ENCODE assay signal across 8 cellular contexts in the genomic region with DNA sequence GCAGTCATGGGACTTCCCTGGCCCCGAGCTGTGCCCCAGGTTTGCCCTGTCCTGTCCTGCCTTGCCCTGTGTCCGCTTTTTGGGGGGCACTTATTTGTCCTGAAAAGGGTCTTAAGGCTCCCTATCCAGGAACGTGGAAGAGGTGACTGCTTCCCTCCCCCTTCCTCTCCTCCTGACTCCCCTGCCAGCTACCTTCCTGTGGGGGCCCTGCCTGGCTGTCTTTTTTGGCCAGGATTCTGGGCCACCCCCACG. TPM values are rescaled to one million over a fixed set of nuclear protein-coding genes. Genes with fewer than 3 reads are reported as not detected.
DNase-seq lines count a peak whose midpoint lies in the region; ATAC-seq and TF ChIP-seq lines count a peak whose summit lies in the region.

No MANE protein-coding gene starts in this region.

- peak overlapping the region; percentile 88 for H2AK5ac ChIP-seq in IMR-90 (ENCODE audit: low read depth, low read length)
- no peak overlapping the region for H2AK5ac ChIP-seq in mesendoderm (ENCODE audit: low read length)

- peak overlapping the region; percentile 93 for H4K91ac ChIP-seq in IMR-90 (ENCODE audit: insufficient read depth, low read depth, low read length)

- no peak for ATAC-seq in IMR-90 (ENCODE audit: low read depth)

- BruUV-seq in IMR-90 (replicated peaks; lab: Mats Ljungman, UMichigan): no TSS peak

- H3K36me3 ChIP-seq in IMR-90 (ENCODE audit: control insufficient read depth, insufficient read depth, low read length) (no peaks in the 10 kb centered on the region), brain microvascular endothelial cell (replicated peaks) (no peaks in the 10 kb centered on the region), mesendoderm (ENCODE audit: control insufficient read depth, insufficient read depth, low read length) (no peaks in the 10 kb centered on the region)

- no peaks in the 10 kb centered on the region; the same call in 1 of the 2 replicates for H4K20me1 ChIP-seq in IMR-90 (ENCODE audit: insufficient read depth, low read length)

- POLR2A ChIA-PET in IMR-90 (lab: Charles Lee; ENCODE audit: unreplicated experiment): interaction anchor here (0.5 to 1.4 kb wide), 6 partner anchors 10 to 182 kb away, joined by 3 to 4 read pairs (median 3); no protein-coding TSS in a partner anchor

- peak overlapping the region; percentile 96 for H2BK120ac ChIP-seq in IMR-90 (ENCODE audit: low read depth, low read length)
- H2BK120ac ChIP-seq in mesendoderm (ENCODE audit: low read depth, low read length): no peak overlapping the region

- in situ Hi-C loops in IMR-90 (cut with MboI; ENCODE audit: low sequenced_read_pairs) (no loop called here), brain microvascular endothelial cell (cut with HindIII; ENCODE audit: low pct_ligation_motif_present, low sequenced_read_pairs) (loop anchor here (25.0 kb wide), 1 partner anchor 166 kb away; no protein-coding TSS in a partner anchor)

- H3K14ac ChIP-seq in IMR-90 (replicated peaks; ENCODE audit: low read depth, low read length): peak overlapping the region; percentile 80

- H3K56ac ChIP-seq in IMR-90 (ENCODE audit: extremely low read depth, insufficient read depth, low read length) (peak overlapping the region; percentile 42), mesendoderm (ENCODE audit: low read length) (peak overlapping the region; percentile 71)

- peak overlapping the region; percentile 33; the same call in 1 of the 2 replicates for H3K4me2 ChIP-seq in IMR-90 (ENCODE audit: low read depth, low read length)
- peak overlapping the region; percentile 15 for H3K4me2 ChIP-seq in mesendoderm (ENCODE audit: low read length)

- H2BK5ac ChIP-seq in IMR-90 (ENCODE audit: low read depth, low read length, poor library complexity, severe bottlenecking) (peak overlapping the region; percentile 94), mesendoderm (ENCODE audit: low read length) (no peak overlapping the region)

- WGBS in IMR-90 (ENCODE audit: extremely low coverage in 2 of 2, insufficient read length in 1 of 2), 2 experiments: 0% methylated on average over 1 of the region's 4 CpGs; no CpG with 5 or more reads in 1 of the 2 experiments
- no CpG with 5 or more reads among the region's 4 CpGs for WGBS in mesendoderm (ENCODE audit: extremely low coverage, insufficient coverage, low lambda C conversion rate)

- H3K9ac ChIP-seq in IMR-90 (ENCODE audit: low read depth, low read length) (peak overlapping the region; percentile 22), mesendoderm (ENCODE audit: low read length) (peak overlapping the region; percentile 65)

- H3K4ac ChIP-seq in IMR-90 (ENCODE audit: low read depth, low read length) (peak overlapping the region; percentile 96), mesendoderm (ENCODE audit: low read depth, low read length) (peak overlapping the region; percentile 49)

- intact Hi-C loops in IMR-90 (cut with micrococcal nuclease): no loop called here

- H3K23ac ChIP-seq in IMR-90 (ENCODE audit: low read depth, low read length) (peak overlapping the region; percentile 90), mesendoderm (ENCODE audit: low read length) (no peak overlapping the region)

- H3K79me1 ChIP-seq in IMR-90 (ENCODE audit: low read depth in 1 of 2, low read length in 2 of 2) (peaks cover 0 to 14% of the 10 kb centered on the region in 2 experiments; a peak in 2 of 4 replicates), mesendoderm (ENCODE audit: low read length) (no peaks in the 10 kb centered on the region)

- TF ChIP-seq CTCF in 22Rv1 (IDR thresholded peaks at IDR 0.05): no peak
- no peak for TF ChIP-seq CTCF in IMR-90 (conservative IDR thresholded peaks at IDR 0.05; ENCODE audit: low read depth, low read length)
- no peak for TF ChIP-seq CTCF in brain microvascular endothelial cell (IDR thresholded peaks at IDR 0.05; ENCODE audit: low read depth, low read length, missing control alignments)

- H2BK15ac ChIP-seq in IMR-90 (ENCODE audit: low read depth, low read length): peak overlapping the region; percentile 83; the same call in 2 of the 3 replicates
- no peak overlapping the region for H2BK15ac ChIP-seq in mesendoderm (replicated peaks; ENCODE audit: low read depth)

- peak overlapping the region; percentile 49 for H3K18ac ChIP-seq in IMR-90 (ENCODE audit: low read depth, low read length)
- no peak overlapping the region for H3K18ac ChIP-seq in mesendoderm (ENCODE audit: low read length)

- H3K79me2 ChIP-seq in mesendoderm (ENCODE audit: control insufficient read depth, insufficient read depth, low read length): no peaks in the 10 kb centered on the region

- peak overlapping the region; percentile 84 for H2AFZ ChIP-seq in IMR-90 (replicated peaks; ENCODE audit: low read length, poor library complexity)

- no peak for TF ChIP-seq POLR2A in IMR-90 (IDR thresholded peaks at IDR 0.05; ENCODE audit: low read depth, low read length)

- H3K4me3 ChIP-seq in IMR-90 (ENCODE audit: insufficient read depth, low read depth, low read length) (no peak overlapping the region), brain microvascular endothelial cell (ENCODE audit: low read depth, low read length) (peak overlapping the region; percentile 55), mesendoderm (ENCODE audit: low read length) (no peak overlapping the region)

- H2AK9ac ChIP-seq in IMR-90 (replicated peaks; ENCODE audit: low read depth, low read length, poor library complexity): peak overlapping the region; percentile 92

- peak overlapping the region; percentile 89 to 91 for H4K8ac ChIP-seq in IMR-90 (ENCODE audit: low read depth in 2 of 2, low read length in 2 of 2)
- no peak overlapping the region for H4K8ac ChIP-seq in mesendoderm (ENCODE audit: low read depth, low read length)

- TF ChIP-seq RAD21 in IMR-90 (IDR thresholded peaks at IDR 0.05; ENCODE audit: low read length): no peak

- DNase-seq in IMR-90 (no peak), brain microvascular endothelial cell (no peak), mesendoderm (no peak), HuH-7.5 (ENCODE audit: low spot score) (no peak), OCI-M1 (lab: John Stamatoyannopoulos, UW) (no peak), ureter (ENCODE audit: low spot score) (no peak), HPDE6-E6E7 (ENCODE audit: extremely low spot score) (no peak)

- H2BK20ac ChIP-seq in IMR-90 (ENCODE audit: low read depth, low read length): peak overlapping the region; percentile 87

- H3K4me1 ChIP-seq in IMR-90 (ENCODE audit: control insufficient read depth, insufficient read depth, low read length) (peaks cover 15% of the 10 kb centered on the region), mesendoderm (ENCODE audit: control insufficient read depth, low read depth, low read length) (peaks cover 5% of the 10 kb centered on the region)

- H3K27me3 ChIP-seq in IMR-90 (ENCODE audit: control insufficient read depth, insufficient read depth, low read length) (no peaks in the 10 kb centered on the region), brain microvascular endothelial cell (replicated peaks) (no peaks in the 10 kb centered on the region), mesendoderm (ENCODE audit: insufficient read depth, low read length, poor library complexity) (no peaks in the 10 kb centered on the region)

- no peaks in the 10 kb centered on the region for H3K9me3 ChIP-seq in IMR-90 (ENCODE audit: control insufficient read depth, insufficient read depth, low read length)

- dilution Hi-C loops in IMR-90 (cut with HindIII; ENCODE audit: low sequenced_read_pairs, unreplicated experiment): no loop called here

- 0 out of 2 replicates have a peak, but pooled peaks cover 3% of the 10 kb centered on the region for H3K9me1 ChIP-seq in IMR-90 (ENCODE audit: insufficient read depth, low read length)

- peak overlapping the region; percentile 100 for H3K27ac ChIP-seq in 22Rv1
- peak overlapping the region; percentile 98 for H3K27ac ChIP-seq in IMR-90 (ENCODE audit: insufficient read depth, low read length)
- H3K27ac ChIP-seq in brain microvascular endothelial cell: peak overlapping the region; percentile 100
- no peak overlapping the region for H3K27ac ChIP-seq in mesendoderm (ENCODE audit: low read depth, low read length)

- CTCF ChIA-PET in IMR-90 (lab: Yijun Ruan, JAX): interaction anchor here (0.8 to 1.3 kb wide), 3 partner anchors 15 to 64 kb away, joined by 3 to 4 read pairs (median 3); no protein-coding TSS in a partner anchor

- peak overlapping the region; percentile 35 for H4K5ac ChIP-seq in IMR-90 (ENCODE audit: low read depth, low read length)
- H4K5ac ChIP-seq in mesendoderm (ENCODE audit: low read length): no peak overlapping the region

TF ChIP-seq in IMR-90, 13 proteins besides CTCF, POLR2A, EP300 and RAD21:
- TF ChIP-seq BHLHE40 (IDR thresholded peaks at IDR 0.05; ENCODE audit: low read depth, low read length) (no peak), FOS (IDR thresholded peaks at IDR 0.05; ENCODE audit: low read depth, low read length) (no peak), MAZ (IDR thresholded peaks at IDR 0.05; ENCODE audit: borderline replicate concordance, low read depth, low read length) (no peak), MXI1 (IDR thresholded peaks at IDR 0.05; ENCODE audit: borderline replicate concordance, low read depth, low read length) (no peak), RCOR1 (IDR thresholded peaks at IDR 0.05; ENCODE audit: insufficient replicate concordance, low read length) (no peak), MAFK (IDR thresholded peaks at IDR 0.05; ENCODE audit: low read depth, low read length) (no peak)
- TF ChIP-seq, protein P1, sequence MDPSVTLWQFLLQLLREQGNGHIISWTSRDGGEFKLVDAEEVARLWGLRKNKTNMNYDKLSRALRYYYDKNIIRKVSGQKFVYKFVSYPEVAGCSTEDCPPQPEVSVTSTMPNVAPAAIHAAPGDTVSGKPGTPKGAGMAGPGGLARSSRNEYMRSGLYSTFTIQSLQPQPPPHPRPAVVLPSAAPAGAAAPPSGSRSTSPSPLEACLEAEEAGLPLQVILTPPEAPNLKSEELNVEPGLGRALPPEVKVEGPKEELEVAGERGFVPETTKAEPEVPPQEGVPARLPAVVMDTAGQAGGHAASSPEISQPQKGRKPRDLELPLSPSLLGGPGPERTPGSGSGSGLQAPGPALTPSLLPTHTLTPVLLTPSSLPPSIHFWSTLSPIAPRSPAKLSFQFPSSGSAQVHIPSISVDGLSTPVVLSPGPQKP (IDR thresholded peaks at IDR 0.05; ENCODE audit: borderline replicate concordance, low read depth, low read length): no peak
TF ChIP-seq in IMR-90: peak in this region for 0.

RNA-seq across cellular contexts. Expression of a gene that starts 6.5 kb away (rescaled TPM):
- total RNA-seq in IMR-90 (2012; rRNA removed) (7.5 and 11.4 TPM in 2 replicates), ureter (64.5 TPM)
- polyA plus RNA-seq in IMR-90 (2012; rRNA removed): 4.1 and 4.3 TPM in 2 replicates
- 3.1 and 9.3 TPM in 2 replicates for polyA plus RNA-seq in IMR-90 (2012; cell fraction: cytosol; rRNA removed)
- polyA plus RNA-seq in IMR-90 (2012; cell fraction: nucleus; rRNA removed; ENCODE audit: low replicate concordance): 10.6 and 22.1 TPM in 2 replicates
- 0.15 TPM for polyA plus RNA-seq in mesendoderm (2013, experiment 1 of 2)
- 0.17 TPM for polyA plus RNA-seq in mesendoderm (2013, experiment 2 of 2)
